Comparison of ENCODE assay signal across 27 cellular contexts in the genomic region with DNA sequence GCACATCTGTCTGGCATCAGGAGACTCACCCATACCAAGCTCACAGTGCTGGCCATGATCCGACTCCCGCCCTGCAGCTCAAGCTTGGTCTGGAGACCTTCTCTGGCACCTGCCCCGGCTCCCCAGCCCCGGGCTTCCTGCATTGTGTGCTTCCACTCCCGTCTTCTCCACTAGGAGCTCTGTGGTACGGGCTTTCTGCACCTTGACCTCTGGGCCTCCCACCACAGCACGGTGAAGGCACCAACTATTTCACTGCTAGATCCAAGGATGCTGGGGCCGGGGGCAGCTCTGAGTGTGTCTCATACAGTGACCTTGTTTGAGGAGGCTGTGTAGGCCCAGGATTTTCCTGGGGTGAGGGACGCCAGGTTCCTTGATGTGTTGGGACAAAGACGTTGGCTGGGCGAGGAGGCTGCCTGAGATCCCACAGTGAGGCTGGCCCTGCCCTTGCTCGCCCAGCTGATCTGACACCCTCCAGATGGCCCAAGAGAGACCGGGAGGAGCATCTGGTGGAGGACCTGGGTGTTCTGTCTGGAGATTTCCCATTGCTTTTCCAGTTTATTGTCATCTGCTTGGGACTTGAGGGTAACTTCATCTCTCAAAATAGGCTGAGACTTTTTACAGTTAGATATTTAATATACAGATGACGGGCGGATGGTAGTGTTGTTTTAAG.
DNase-seq lines count a peak whose midpoint lies in the region; ATAC-seq and TF ChIP-seq lines count a peak whose summit lies in the region.
"Had no signal": no experiment of that assay in that cellular context is flagged by ENCODE, and none has a peak within 500 bp of the region (broad histone marks: within the 10 kb centered on the region; RNA-seq: fewer than 3 reads in every experiment).

No MANE protein-coding gene starts in this region.

- H3K36me3 ChIP-seq in BLaER1 = no peaks in the 10 kb centered on the region
- H3K36me3 ChIP-seq: adrenal gland, HAP-1, right atrium auricular region, thoracic aorta had no signal

- H3K27me3 Mint-ChIP-seq in naive B cell = no peaks in the 10 kb centered on the region
- H3K27me3 Mint-ChIP-seq: dendritic cell treated with granulocyte-macrophage colony-stimulating factor and Interleukin-4, amounts not matched to agents 40 ng/mL and 50 ng/mL, for 4 days had no signal

- no peak overlapping the region for H3K4me3 Mint-ChIP-seq in naive B cell
- H3K4me3 Mint-ChIP-seq: dendritic cell treated with granulocyte-macrophage colony-stimulating factor and Interleukin-4, amounts not matched to agents 40 ng/mL and 50 ng/mL, for 4 days had no signal

- H3K9ac ChIP-seq in BLaER1 = no peak overlapping the region

- peaks cover 46% of the 10 kb centered on the region for H3K4me1 ChIP-seq in BLaER1
- H3K4me1 ChIP-seq: HAP-1 had no signal

- no peak overlapping the region for H3K4me3 ChIP-seq in BLaER1
- H3K4me3 ChIP-seq: adrenal gland, GM12878, HAP-1, right atrium auricular region, smooth muscle cell, thoracic aorta had no signal

- no peaks in the 10 kb centered on the region for H3K9me3 ChIP-seq in BLaER1
- H3K9me3 ChIP-seq: adrenal gland, HAP-1, right atrium auricular region, thoracic aorta had no signal

- H3K36me3 Mint-ChIP-seq in naive B cell = no peaks in the 10 kb centered on the region

- ATAC-seq in naive B cell (ENCODE audit: low read depth in 2 of 2) (no peak), HG02970 (IDR thresholded peaks at IDR 0.05; ENCODE audit: low FRiP score, unreplicated experiment) (no peak)
- ATAC-seq: GM12878; left colon; Right ventricle myocardium inferior; stimulated activated naive CD8-positive, alpha-beta T cell treated with anti-CD3 and anti-CD28 coated beads, Interleukin-15, Interleukin-2, amounts not matched to agents 100 U/mL and 50 U/mL, for 24 hours had no signal

- no peak overlapping the region for H3K27ac ChIP-seq in BLaER1
- H3K27ac ChIP-seq in RWPE1 = 0 out of 2 replicates have a peak overlapping the region, but pooled peaks have one; percentile 10
- H3K27ac ChIP-seq: adrenal gland, HL-60, right atrium auricular region, thoracic aorta had no signal

- TF ChIP-seq CTCF in RWPE1 (conservative IDR thresholded peaks at IDR 0.05; ENCODE audit: low read depth) = no peak

- DNase-seq in NCI-H524 (lab: John Stamatoyannopoulos, UW) = peak; percentile 55 to 84
- DNase-seq in NCI-H524 treated with DMSO at 0.1 percent for 48 hours (lab: John Stamatoyannopoulos, UW) = no peak
- DNase-seq in RWPE1 (ENCODE audit: low spot score) = no peak
- DNase-seq in naive B cell = no peak
- DNase-seq in NCI-H128 (lab: John Stamatoyannopoulos, UW; ENCODE audit: unreplicated experiment) = no peak
- no peak for DNase-seq in EL
- DNase-seq: activated CD4-positive, alpha-beta T cell treated with anti-CD3 and anti-CD28 coated beads for 1 hour; activated gamma-delta T cell; CD8-positive, alpha-beta memory T cell; glutamatergic neuron; left colon; mesenchymal stem cell; NCI-H1417; NCI-H2081; NCI-H226; stimulated activated naive CD8-positive, alpha-beta T cell treated with anti-CD3 and anti-CD28 coated beads, Interleukin-15, Interleukin-2, amounts not matched to agents 100 U/mL and 50 U/mL, for 24 hours had no signal

- H3K4me2 ChIP-seq in BLaER1 = 0 out of 2 replicates have a peak overlapping the region, but pooled peaks have one; percentile 9
- H3K4me2 ChIP-seq: smooth muscle cell had no signal

- H3K27ac Mint-ChIP-seq in naive B cell = peak overlapping the region in 4 of 6 donors; percentile 18 to 47 (median 32)
- H3K27ac Mint-ChIP-seq: dendritic cell treated with granulocyte-macrophage colony-stimulating factor and Interleukin-4, amounts not matched to agents 40 ng/mL and 50 ng/mL, for 4 days had no signal

- H3K27me3 ChIP-seq in BLaER1 = no peaks in the 10 kb centered on the region
- H3K27me3 ChIP-seq: adrenal gland, right atrium auricular region had no signal

- POLR2A ChIA-PET in RWPE1 (lab: Yijun Ruan, JAX; ENCODE audit: low non-redundant PET) = no interaction called here

- peaks cover 33 to 55% (median 48%) of the 10 kb centered on the region in 3 donors for H3K4me1 Mint-ChIP-seq in naive B cell

- CTCF ChIA-PET in RWPE1 (lab: Yijun Ruan, JAX) = interaction anchor here (0.6 kb wide), 1 partner anchor 220 kb away, joined by 3 read pairs; no protein-coding TSS in a partner anchor

- peaks cover 98% of the 10 kb centered on the region for H4K20me1 ChIP-seq in BLaER1

- H3K9me3 Mint-ChIP-seq in naive B cell = no peaks in the 10 kb centered on the region
- H3K9me3 Mint-ChIP-seq: CD8-positive, alpha-beta memory T cell; dendritic cell treated with granulocyte-macrophage colony-stimulating factor and Interleukin-4, amounts not matched to agents 40 ng/mL and 50 ng/mL, for 4 days had no signal

Comparison
In these comparisons a context has a peak if more than half of its experiments do, and no peak if none do; other contexts are left out.
1. DNase-seq: peak in NCI-H524 (2 of 2); none in NCI-H524 treated with DMSO at 0.1 percent for 48 hours (single experiment), RWPE1 (single experiment), naive B cell (single experiment), NCI-H128 (single experiment) and EL (single experiment).